Comparison of ENCODE assay signal across 22 cellular contexts in the genomic region with DNA sequence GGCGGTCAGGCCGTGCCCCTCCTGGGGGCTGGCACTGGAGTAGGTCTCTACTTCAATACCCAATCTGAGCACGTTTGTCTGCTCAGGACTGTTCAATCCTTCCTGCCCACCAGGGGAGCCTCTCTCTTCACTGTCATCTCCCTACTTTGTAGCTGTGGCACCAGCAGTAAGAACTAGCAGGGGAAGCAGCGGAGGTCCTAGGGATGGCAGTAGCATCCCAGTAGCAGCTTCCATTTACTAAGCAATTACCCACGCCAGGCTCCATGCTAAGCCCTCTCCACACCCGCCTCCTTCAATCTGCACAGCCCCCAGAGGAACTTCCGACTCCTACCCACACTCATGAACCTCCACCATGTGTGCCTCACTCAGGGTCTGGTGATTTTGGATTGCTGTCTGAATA. TPM values are rescaled to one million over a fixed set of nuclear protein-coding genes. Genes with fewer than 3 reads are reported as not detected.
"Had no signal": no experiment of that assay in that cellular context is flagged by ENCODE, and none has a peak within 500 bp of the region (broad histone marks: within the 10 kb centered on the region; RNA-seq: fewer than 3 reads in every experiment).

No MANE protein-coding gene starts in this region.

- H3K4me3 ChIP-seq: left ventricle myocardium inferior, lung, right atrium auricular region, right lobe of liver, smooth muscle cell, stomach, testis, thyroid gland, transverse colon, upper lobe of left lung, vagina had no signal

- H3K27me3 ChIP-seq: right atrium auricular region, right lobe of liver, testis, thyroid gland, transverse colon, upper lobe of left lung, vagina had no signal

- H3K9ac ChIP-seq: parathyroid adenoma had no signal

- H3K36me3 ChIP-seq: left ventricle myocardium inferior, right atrium auricular region, right lobe of liver, stomach, thyroid gland, transverse colon, upper lobe of left lung, vagina had no signal

- DNase-seq: hippocampal formation; kidney; left colon; left ventricle myocardium inferior; naive thymus-derived CD8-positive, alpha-beta T cell; nucleus accumbens; right lobe of liver; stimulated activated CD4-positive, alpha-beta T cell treated with anti-CD3 and anti-CD28 coated beads, Interleukin-15, amount 100 ng/mL, for 24 hours; stimulated activated CD4-positive, alpha-beta T cell treated with anti-CD3 and anti-CD28 coated beads, Interleukin-2, amount 100 ng/mL, for 24 hours; stimulated activated CD4-positive, alpha-beta T cell treated with anti-CD3 and anti-CD28 coated beads, Interleukin-4, amount 100 ng/mL, for 1 hour; stimulated activated naive B cell treated with anti-CD40 and anti-IgM and Interleukin-4, amounts not matched to agents 10 μg/mL and 1 μg/mL and 100 μg/mL, for 72 hours; stimulated activated naive CD8-positive, alpha-beta T cell treated with anti-CD3 and anti-CD28 coated beads, Interleukin-15, Interleukin-2, amounts not matched to agents 100 U/mL and 50 U/mL, for 24 hours; stomach; testis; thyroid gland; transverse colon; upper lobe of left lung had no signal

- H3K4me2 ChIP-seq: smooth muscle cell had no signal

- H3K4me1 ChIP-seq: left ventricle myocardium inferior, parathyroid adenoma, right atrium auricular region, right lobe of liver, stomach, testis, thyroid gland, transverse colon, upper lobe of left lung, vagina had no signal

- H3K27ac ChIP-seq: left ventricle myocardium inferior, parathyroid adenoma, right atrium auricular region, right lobe of liver, stomach, testis, thyroid gland, transverse colon, upper lobe of left lung, vagina had no signal

RNA-seq across cellular contexts. Expression of a gene that starts 31.7 kb away (rescaled TPM):
- polyA plus RNA-seq: naive thymus-derived CD8-positive, alpha-beta T cell; smooth muscle cell had no signal
